In genomic region chr7:2104107-2104710, GRCh38 we compare ENCODE assay signal across 1 cellular context.
TF ChIP-seq lines count a peak whose summit lies in the region.

No MANE protein-coding gene starts in this region.

TF ChIP-seq in K562, 482 proteins besides CTCF, POLR2A, EP300 and RAD21 (continued from another document and continues in another):
- TF ChIP-seq, protein P1, sequence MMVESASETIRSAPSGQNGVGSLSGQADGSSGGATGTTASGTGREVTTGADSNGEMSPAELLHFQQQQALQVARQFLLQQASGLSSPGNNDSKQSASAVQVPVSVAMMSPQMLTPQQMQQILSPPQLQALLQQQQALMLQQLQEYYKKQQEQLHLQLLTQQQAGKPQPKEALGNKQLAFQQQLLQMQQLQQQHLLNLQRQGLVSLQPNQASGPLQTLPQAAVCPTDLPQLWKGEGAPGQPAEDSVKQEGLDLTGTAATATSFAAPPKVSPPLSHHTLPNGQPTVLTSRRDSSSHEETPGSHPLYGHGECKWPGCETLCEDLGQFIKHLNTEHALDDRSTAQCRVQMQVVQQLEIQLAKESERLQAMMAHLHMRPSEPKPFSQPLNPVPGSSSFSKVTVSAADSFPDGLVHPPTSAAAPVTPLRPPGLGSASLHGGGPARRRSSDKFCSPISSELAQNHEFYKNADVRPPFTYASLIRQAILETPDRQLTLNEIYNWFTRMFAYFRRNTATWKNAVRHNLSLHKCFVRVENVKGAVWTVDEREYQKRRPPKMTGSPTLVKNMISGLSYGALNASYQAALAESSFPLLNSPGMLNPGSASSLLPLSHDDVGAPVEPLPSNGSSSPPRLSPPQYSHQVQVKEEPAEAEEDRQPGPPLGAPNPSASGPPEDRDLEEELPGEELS (CRISPR knock-in tag; IDR thresholded peaks at IDR 0.05; ENCODE audit: borderline replicate concordance) = peak; percentile 88; the same call in 1 of the 2 replicates
- TF ChIP-seq CHD7 (IDR thresholded peaks at IDR 0.05; ENCODE audit: low read depth, low read length) (no peak), CTBP1 (IDR thresholded peaks at IDR 0.05; ENCODE audit: borderline replicate concordance) (peak; percentile 84), BRD9 (IDR thresholded peaks at IDR 0.05; ENCODE audit: low read depth, partially characterized antibody) (peak; percentile 77), E4F1 (CRISPR knock-in tag; IDR thresholded peaks at IDR 0.05; ENCODE audit: borderline replicate concordance) (no peak), SMARCE1 (IDR thresholded peaks at IDR 0.05) (no peak), ZNF347 (CRISPR knock-in tag; IDR thresholded peaks at IDR 0.05; ENCODE audit: low read depth) (no peak), JUND (IDR thresholded peaks at IDR 0.05; ENCODE audit: borderline replicate concordance, low read depth, low read length) (peak; percentile 94), JUND (tag; IDR thresholded peaks at IDR 0.05; ENCODE audit: borderline replicate concordance, low read depth, low read length) (peak; percentile 80; the same call in 1 of the 3 replicates), SRSF9 (IDR thresholded peaks at IDR 0.05; ENCODE audit: borderline replicate concordance, low read depth, low read length) (no peak), MNT (conservative IDR thresholded peaks at IDR 0.05) (peak; percentile 94 to 96), FOXA3 (CRISPR knock-in tag; conservative IDR thresholded peaks at IDR 0.05 in 1 of 2, IDR thresholded peaks at IDR 0.05 in 1 of 2) (peak in 1 of 2 experiments; percentile 66; a peak in 1 of 4 replicates), STAT5A (IDR thresholded peaks at IDR 0.05; ENCODE audit: borderline replicate concordance, low read length) (no peak), SP2 (IDR thresholded peaks at IDR 0.05; ENCODE audit: extremely low read depth, low read depth, low read length, poor library complexity, severe bottlenecking) (no peak), ZNF318 (IDR thresholded peaks at IDR 0.05; ENCODE audit: borderline replicate concordance in 1 of 2, low read depth in 1 of 2) (no peak), TRIM25 (IDR thresholded peaks at IDR 0.05; ENCODE audit: borderline replicate concordance) (no peak), SP1 (CRISPR knock-in tag; IDR thresholded peaks at IDR 0.05) (peak; percentile 66), HNRNPL (IDR thresholded peaks at IDR 0.05; ENCODE audit: low read depth, low read length) (no peak), ZNF584 (CRISPR knock-in tag; IDR thresholded peaks at IDR 0.05; ENCODE audit: low read depth) (no peak), MTA3 (IDR thresholded peaks at IDR 0.05; ENCODE audit: borderline replicate concordance) (peak; percentile 96)
- TF ChIP-seq, protein P2, sequence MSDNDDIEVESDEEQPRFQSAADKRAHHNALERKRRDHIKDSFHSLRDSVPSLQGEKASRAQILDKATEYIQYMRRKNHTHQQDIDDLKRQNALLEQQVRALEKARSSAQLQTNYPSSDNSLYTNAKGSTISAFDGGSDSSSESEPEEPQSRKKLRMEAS (CRISPR knock-in tag; IDR thresholded peaks at IDR 0.05) = peak; percentile 99
